18 cellular contexts compared by ENCODE assay signal in genomic region chr2:237909801-237910475, GRCh38. TPM values are rescaled to one million over a fixed set of nuclear protein-coding genes. Genes with fewer than 3 reads are reported as not detected.
"Had no signal": no experiment of that assay in that cellular context is flagged by ENCODE, and none has a peak within 500 bp of the region (broad histone marks: within the 10 kb centered on the region; RNA-seq: fewer than 3 reads in every experiment).

No MANE protein-coding gene starts in this region.

- ATAC-seq: foreskin keratinocyte, lower lobe of right lung, WTC11 had no signal

- H3K4me3 Mint-ChIP-seq: activated CD4-positive, alpha-beta T cell treated with anti-CD3 and anti-CD28 coated beads, Interleukin-2, amount 10 ng/mL, durations not matched to agents 7 days and 5 days; activated naive CD4-positive, alpha-beta T cell treated with anti-CD3 and anti-CD28 coated beads, Interleukin-2, amount 50 U/mL, for 24 hours; brain; central memory CD8-positive, alpha-beta T cell; nephron progenitor cell; WTC11 had no signal

- DNase-seq: activated CD4-positive, alpha-beta T cell treated with anti-CD3 and anti-CD28 coated beads, Interleukin-2, amount 10 ng/mL, durations not matched to agents 7 days and 5 days; activated T-cell treated with anti-CD3 and anti-CD28 coated beads, Interleukin-2, amount 50 U/mL, for 1 hour; amniotic stem cell; cortex of kidney; effector CD8-positive, alpha-beta T cell; foreskin keratinocyte; lower lobe of right lung; nephron progenitor cell; stimulated activated CD4-positive, alpha-beta T cell treated with anti-CD3 and anti-CD28 coated beads, Interleukin-12 subunit alpha, Interleukin-12 subunit beta, amount 100 ng/mL, for 4 hours; stimulated activated CD4-positive, alpha-beta T cell treated with anti-CD3 and anti-CD28 coated beads, Interleukin-2, amount 100 ng/mL, for 24 hours; SW 1271 had no signal

- H3K27ac ChIP-seq: foreskin keratinocyte, lower lobe of right lung, vagina had no signal

- H3K27ac Mint-ChIP-seq: activated naive CD4-positive, alpha-beta T cell treated with anti-CD3 and anti-CD28 coated beads, Interleukin-2, amount 50 U/mL, for 24 hours; brain; WTC11 had no signal

- H3K36me3 Mint-ChIP-seq: WTC11 had no signal

- H3K36me3 ChIP-seq: lower lobe of right lung, vagina had no signal

- H3K4me3 ChIP-seq: lower lobe of right lung, tibial artery, vagina had no signal

- H3K9me3 ChIP-seq: lower lobe of right lung, vagina had no signal

- H3K27me3 ChIP-seq: foreskin keratinocyte, tibial artery, vagina had no signal

- H3K4me1 Mint-ChIP-seq: nephron progenitor cell, WTC11 had no signal

- H3K27me3 Mint-ChIP-seq: activated CD4-positive, alpha-beta T cell treated with anti-CD3 and anti-CD28 coated beads, Interleukin-2, amount 10 ng/mL, durations not matched to agents 7 days and 5 days; activated naive CD4-positive, alpha-beta T cell treated with anti-CD3 and anti-CD28 coated beads, Interleukin-2, amount 50 U/mL, for 24 hours; brain; central memory CD8-positive, alpha-beta T cell had no signal

- H3K4me1 ChIP-seq: foreskin keratinocyte had no signal

RNA-seq across cellular contexts. Expression of gene RAMP1, which starts 50.5 kb away (rescaled TPM):
- total RNA-seq: pulmonary artery endothelial cell had no signal
